15 cellular contexts compared by ENCODE assay signal in genomic region chr11:128282053-128282452, GRCh38.
DNase-seq lines count a peak whose midpoint lies in the region; ATAC-seq, FAIRE-seq and TF ChIP-seq lines count a peak whose summit lies in the region.
"Had no signal": no experiment of that assay in that cellular context is flagged by ENCODE, and none has a peak within 500 bp of the region (broad histone marks: within the 10 kb centered on the region; RNA-seq: fewer than 3 reads in every experiment).

No MANE protein-coding gene starts in this region.

- H3K4me2 ChIP-seq in keratinocyte (ENCODE audit: control insufficient read depth, extremely low read depth, insufficient read depth, low read depth, low read length) = peak overlapping the region; percentile 61
- H3K4me2 ChIP-seq: BLaER1 treated with 17β-estradiol and CSF1 and Interleukin-3, amounts not matched to agents 10 nM and 100 nM had no signal

- dilution Hi-C loops in keratinocyte (cut with MboI; ENCODE audit: extremely low pct_ligation_motif_present, low sequenced_read_pairs) = no loop called here

- DNase-seq in NCI-H748 (lab: John Stamatoyannopoulos, UW; ENCODE audit: unreplicated experiment) (peak; percentile 2), NCI-H748 treated with DMSO at 0.1 percent for 48 hours (lab: John Stamatoyannopoulos, UW) (no peak), DMS153 treated with DMSO at 0.1 percent for 48 hours (lab: John Stamatoyannopoulos, UW; ENCODE audit: unreplicated experiment) (peak; percentile 50), NCI-H69 (lab: John Stamatoyannopoulos, UW) (peak; percentile 16), keratinocyte (ENCODE audit: low read depth, low spot score) (no peak), NCI-H446 (lab: John Stamatoyannopoulos, UW) (no peak), kidney tubule cell (ENCODE audit: low spot score) (no peak)
- DNase-seq: ACHN; CD4-positive, alpha-beta T cell; GF-D8 had no signal

- no peak for ATAC-seq in HG02588 (IDR thresholded peaks at IDR 0.05; ENCODE audit: unreplicated experiment)

- H3K9me1 ChIP-seq in keratinocyte (ENCODE audit: control insufficient read depth, extremely low read depth, insufficient read depth, low read length) = no peaks in the 10 kb centered on the region

- FAIRE-seq in keratinocyte (lab: Jason Lieb, UNC) = peak; percentile 71
- FAIRE-seq: H1 had no signal

- no peak overlapping the region for H3K4me3 ChIP-seq in keratinocyte (ENCODE audit: control insufficient read depth in 2 of 3, extremely low read depth in 1 of 3, insufficient read depth in 2 of 3, low read depth in 1 of 3, low read length in 3 of 3)
- H3K4me3 ChIP-seq: BLaER1 treated with 17β-estradiol and CSF1 and Interleukin-3, amounts not matched to agents 10 nM and 100 nM; HAP-1 had no signal

- no peak overlapping the region for H3K27ac ChIP-seq in keratinocyte (ENCODE audit: control insufficient read depth, insufficient read depth, low read length)
- H3K27ac ChIP-seq: BLaER1 treated with 17β-estradiol and CSF1 and Interleukin-3, amounts not matched to agents 10 nM and 100 nM; HL-60 had no signal

- H4K20me1 ChIP-seq in keratinocyte (ENCODE audit: control insufficient read depth, extremely low read depth, insufficient read depth, low read length) = no peaks in the 10 kb centered on the region
- H4K20me1 ChIP-seq: BLaER1 treated with 17β-estradiol and CSF1 and Interleukin-3, amounts not matched to agents 10 nM and 100 nM had no signal

- no peaks in the 10 kb centered on the region for H3K9me3 ChIP-seq in keratinocyte (ENCODE audit: control insufficient read depth, low read depth, low read length)
- H3K9me3 ChIP-seq: BLaER1 treated with 17β-estradiol and CSF1 and Interleukin-3, amounts not matched to agents 10 nM and 100 nM; HAP-1 had no signal

- TF ChIP-seq CTCF in keratinocyte (optimal IDR thresholded peaks at IDR 0.05 in 1 of 3, IDR thresholded peaks at IDR 0.05 in 1 of 3, conservative IDR thresholded peaks at IDR 0.05 in 1 of 3; ENCODE audit: extremely low read depth in 1 of 3, insufficient read depth in 2 of 3, low read length in 3 of 3) = no peak

- peak overlapping the region; percentile 90 for H2AFZ ChIP-seq in keratinocyte (ENCODE audit: control insufficient read depth, low read length)

- H3K4me1 ChIP-seq in keratinocyte (ENCODE audit: control insufficient read depth, extremely low read depth, insufficient read depth, low read length) = peaks cover 14% of the 10 kb centered on the region
- H3K4me1 ChIP-seq: BLaER1 treated with 17β-estradiol and CSF1 and Interleukin-3, amounts not matched to agents 10 nM and 100 nM; HAP-1 had no signal

- no peaks in the 10 kb centered on the region for H3K36me3 ChIP-seq in keratinocyte (ENCODE audit: control insufficient read depth in 2 of 2, extremely low read depth in 1 of 2, insufficient read depth in 2 of 2, low read length in 2 of 2)
- H3K36me3 ChIP-seq: BLaER1 treated with 17β-estradiol and CSF1 and Interleukin-3, amounts not matched to agents 10 nM and 100 nM; HAP-1 had no signal

- H3K27me3 ChIP-seq in keratinocyte (ENCODE audit: control insufficient read depth, extremely low read depth, insufficient read depth, low read length) = no peaks in the 10 kb centered on the region
- H3K27me3 ChIP-seq: BLaER1 treated with 17β-estradiol and CSF1 and Interleukin-3, amounts not matched to agents 10 nM and 100 nM had no signal

- no peaks in the 10 kb centered on the region for H3K79me2 ChIP-seq in keratinocyte (ENCODE audit: control insufficient read depth, insufficient read depth, low read length)

- H3K9ac ChIP-seq in keratinocyte (ENCODE audit: control insufficient read depth, extremely low read depth, insufficient read depth, low read length) = no peak overlapping the region
- H3K9ac ChIP-seq: BLaER1 treated with 17β-estradiol and CSF1 and Interleukin-3, amounts not matched to agents 10 nM and 100 nM had no signal

Comparison
In these comparisons a context has a peak if more than half of its experiments do, and no peak if none do; other contexts are left out.
1. DNase-seq: peak in NCI-H748 (single experiment), DMS153 treated with DMSO at 0.1 percent for 48 hours (single experiment) and NCI-H69 (single experiment); none in NCI-H748 treated with DMSO at 0.1 percent for 48 hours (single experiment), keratinocyte (single experiment), NCI-H446 (0 of 2) and kidney tubule cell (single experiment).